ENCODE assay signal across 8 cellular contexts in the genomic region with DNA sequence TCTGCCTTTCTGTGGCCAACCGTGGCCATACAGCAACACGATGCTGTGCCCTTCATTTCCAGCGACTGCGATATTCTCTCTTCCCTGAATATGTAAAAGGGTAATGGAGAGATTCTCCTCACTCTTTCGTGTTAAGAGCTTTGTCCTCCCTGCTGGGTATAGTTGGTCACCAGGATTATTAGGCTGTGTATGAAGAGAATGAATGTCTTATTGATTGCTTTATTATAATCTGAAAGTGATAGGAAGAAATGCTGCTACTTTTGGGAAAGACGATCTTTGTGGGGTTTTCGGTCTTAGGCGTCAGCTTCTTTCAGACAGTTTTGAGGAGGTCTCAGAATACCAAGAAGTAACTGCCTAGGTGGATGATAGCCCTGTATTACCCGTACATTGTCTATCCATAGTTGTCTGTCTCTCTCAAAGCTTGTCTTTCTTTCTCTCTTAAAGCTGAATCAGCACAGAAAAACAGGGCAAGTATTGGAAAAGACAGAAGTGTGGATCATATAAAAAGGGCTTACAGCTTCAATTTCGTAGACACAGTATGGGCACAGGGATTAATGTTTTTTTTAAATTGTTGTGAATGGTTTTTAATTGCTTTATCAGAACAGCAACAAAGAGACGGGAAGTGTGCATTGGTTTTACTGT. TPM values are rescaled to one million over a fixed set of nuclear protein-coding genes. Genes with fewer than 3 reads are reported as not detected.
DNase-seq lines count a peak whose midpoint lies in the region; ATAC-seq and TF ChIP-seq lines count a peak whose summit lies in the region.

No MANE protein-coding gene starts in this region.

- POLR2A ChIA-PET in activated CD4-positive, alpha-beta T cell treated with anti-CD3 and anti-CD28 coated beads for 36 hours (lab: Charles Lee): interaction anchor here (1.7 kb wide), 1 partner anchor 12 kb away, joined by 3 read pairs; no protein-coding TSS in a partner anchor

- CTCF ChIA-PET in activated CD4-positive, alpha-beta T cell treated with anti-CD3 and anti-CD28 coated beads for 36 hours (lab: Charles Lee): interaction anchor here (0.6 to 9.8 kb wide), 9 partner anchors 8 to 245 kb away, joined by 3 to 151 read pairs (median 5); no protein-coding TSS in a partner anchor

- H3K4me1 Mint-ChIP-seq in activated CD4-positive, alpha-beta T cell treated with anti-CD3 and anti-CD28 coated beads for 36 hours: peaks cover 30% of the 10 kb centered on the region

- H3K36me3 ChIP-seq in sigmoid colon: no peaks in the 10 kb centered on the region

- H3K27me3 ChIP-seq in sigmoid colon: no peaks in the 10 kb centered on the region

- peak overlapping the region; percentile 78 for H3K27ac Mint-ChIP-seq in activated CD4-positive, alpha-beta T cell treated with anti-CD3 and anti-CD28 coated beads for 36 hours

- no peaks in the 10 kb centered on the region for H3K9me3 Mint-ChIP-seq in activated CD4-positive, alpha-beta T cell treated with anti-CD3 and anti-CD28 coated beads for 36 hours (ENCODE audit: low read depth)

- TF ChIP-seq POLR2A in sigmoid colon (IDR thresholded peaks at IDR 0.05): no peak

- WGBS in sigmoid colon, 2 donors: 17 to 35% methylated on average over 11 of the region's 11 CpGs

- no peak for TF ChIP-seq CTCF in fibroblast of the aortic adventitia (IDR thresholded peaks at IDR 0.05; ENCODE audit: insufficient read depth, low read length)
- no peak for TF ChIP-seq CTCF in sigmoid colon (IDR thresholded peaks at IDR 0.05)

- no peaks in the 10 kb centered on the region for H3K9me3 ChIP-seq in sigmoid colon

- H3K36me3 Mint-ChIP-seq in activated CD4-positive, alpha-beta T cell treated with anti-CD3 and anti-CD28 coated beads for 36 hours (ENCODE audit: low read depth): no peaks in the 10 kb centered on the region

- intact Hi-C loops in activated CD4-positive, alpha-beta T cell treated with anti-CD3 and anti-CD28 coated beads for 36 hours (cut with DNase I, micrococcal nuclease): loop anchor here (1.0 to 10.0 kb wide), 9 partner anchors 45 to 1879 kb away; partner anchors contain the start of genes METTL2B (in 1 of the 2), NRF1 (in 1 of the 2) and ZC3HC1 (in 1 of the 2)
- intact Hi-C loops in sigmoid colon (cut with DNase I): loop anchor here (2.0 to 10.0 kb wide), 3 partner anchors 73 to 1439 kb away; partner anchors contain the start of genes COPG2 and NRF1

- ATAC-seq in activated CD4-positive, alpha-beta T cell treated with anti-CD3 and anti-CD28 coated beads for 36 hours: no peak
- ATAC-seq in SK-N-SH treated with all-trans-retinoic acid at 6 μM for 48 hours (peak; percentile 7; the same call in 2 of the 3 replicates), HG02884 (IDR thresholded peaks at IDR 0.05; ENCODE audit: unreplicated experiment) (no peak), GM19351 (IDR thresholded peaks at IDR 0.05; ENCODE audit: unreplicated experiment) (no peak), GM18870 (IDR thresholded peaks at IDR 0.05; ENCODE audit: unreplicated experiment) (no peak)

- no peaks in the 10 kb centered on the region for H3K27me3 Mint-ChIP-seq in activated CD4-positive, alpha-beta T cell treated with anti-CD3 and anti-CD28 coated beads for 36 hours

- TF ChIP-seq EP300 in sigmoid colon (IDR thresholded peaks at IDR 0.05): no peak

- peaks cover 0 to 19% (median 11%) of the 10 kb centered on the region in 4 donors for H3K4me1 ChIP-seq in sigmoid colon

- H3K4me3 Mint-ChIP-seq in activated CD4-positive, alpha-beta T cell treated with anti-CD3 and anti-CD28 coated beads for 36 hours: peak overlapping the region; percentile 83

- no peak for DNase-seq in activated CD4-positive, alpha-beta T cell treated with anti-CD3 and anti-CD28 coated beads for 36 hours
- DNase-seq in activated CD4-positive, alpha-beta T cell treated with anti-CD3 and anti-CD28 coated beads, Interleukin-2, amount 50 U/mL, for 48 hours: no peak
- peak; percentile 24 for DNase-seq in fibroblast of the aortic adventitia (ENCODE audit: low read depth)
- DNase-seq in sigmoid colon: no peak

- H3K4me3 ChIP-seq in fibroblast of the aortic adventitia (ENCODE audit: low read depth, low read length) (peak overlapping the region; percentile 79), sigmoid colon (peak overlapping the region; percentile 58 to 97 (median 80))

- H3K27ac ChIP-seq in sigmoid colon: peak overlapping the region; percentile 90 to 97 (median 94)

TF ChIP-seq in SK-N-SH treated with all-trans-retinoic acid at 6 μM for 48 hours, 23 proteins besides CTCF, POLR2A, EP300 and RAD21 (continues in another document):
- TF ChIP-seq ZC3H10 (CRISPR knock-in tag; IDR thresholded peaks at IDR 0.05) (no peak), GLIS3 (CRISPR knock-in tag; IDR thresholded peaks at IDR 0.05) (no peak), BACH2 (CRISPR knock-in tag; IDR thresholded peaks at IDR 0.05; ENCODE audit: borderline replicate concordance) (no peak), CSDC2 (CRISPR knock-in tag; IDR thresholded peaks at IDR 0.05) (no peak), ZNF70 (CRISPR knock-in tag; IDR thresholded peaks at IDR 0.05) (no peak), POU6F1 (CRISPR knock-in tag; IDR thresholded peaks at IDR 0.05; ENCODE audit: borderline replicate concordance, low read depth) (no peak), TOX (CRISPR knock-in tag; IDR thresholded peaks at IDR 0.05; ENCODE audit: borderline replicate concordance) (no peak), TCF4 (CRISPR knock-in tag; IDR thresholded peaks at IDR 0.05; ENCODE audit: borderline replicate concordance) (no peak), ISL1 (CRISPR knock-in tag; IDR thresholded peaks at IDR 0.05) (no peak), RARB (CRISPR knock-in tag; IDR thresholded peaks at IDR 0.05) (no peak), SNAI2 (CRISPR knock-in tag; IDR thresholded peaks at IDR 0.05) (no peak), ZNF565 (CRISPR knock-in tag; conservative IDR thresholded peaks at IDR 0.05; ENCODE audit: low read depth) (no peak), ZFP3 (CRISPR knock-in tag; IDR thresholded peaks at IDR 0.05) (no peak)
- TF ChIP-seq, protein P1, sequence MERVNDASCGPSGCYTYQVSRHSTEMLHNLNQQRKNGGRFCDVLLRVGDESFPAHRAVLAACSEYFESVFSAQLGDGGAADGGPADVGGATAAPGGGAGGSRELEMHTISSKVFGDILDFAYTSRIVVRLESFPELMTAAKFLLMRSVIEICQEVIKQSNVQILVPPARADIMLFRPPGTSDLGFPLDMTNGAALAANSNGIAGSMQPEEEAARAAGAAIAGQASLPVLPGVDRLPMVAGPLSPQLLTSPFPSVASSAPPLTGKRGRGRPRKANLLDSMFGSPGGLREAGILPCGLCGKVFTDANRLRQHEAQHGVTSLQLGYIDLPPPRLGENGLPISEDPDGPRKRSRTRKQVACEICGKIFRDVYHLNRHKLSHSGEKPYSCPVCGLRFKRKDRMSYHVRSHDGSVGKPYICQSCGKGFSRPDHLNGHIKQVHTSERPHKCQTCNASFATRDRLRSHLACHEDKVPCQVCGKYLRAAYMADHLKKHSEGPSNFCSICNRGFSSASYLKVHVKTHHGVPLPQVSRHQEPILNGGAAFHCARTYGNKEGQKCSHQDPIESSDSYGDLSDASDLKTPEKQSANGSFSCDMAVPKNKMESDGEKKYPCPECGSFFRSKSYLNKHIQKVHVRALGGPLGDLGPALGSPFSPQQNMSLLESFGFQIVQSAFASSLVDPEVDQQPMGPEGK (CRISPR knock-in tag; IDR thresholded peaks at IDR 0.05; ENCODE audit: borderline replicate concordance): no peak

RNA-seq across cellular contexts. Expression of gene AHCYL2, which starts 1.2 kb away (rescaled TPM):
- total RNA-seq in activated CD4-positive, alpha-beta T cell treated with anti-CD3 and anti-CD28 coated beads for 36 hours: 10 to 100 TPM; 14.1 to 14.9 TPM
- 12.1 and 20.3 TPM in 2 replicates for total RNA-seq in fibroblast of the aortic adventitia (ENCODE audit: low replicate concordance)
- total RNA-seq in sigmoid colon: 10 to 100 TPM; 12.5 to 16.8 (median 14.7) TPM
- polyA plus RNA-seq in sigmoid colon: 100 to 1,000 TPM in 2 of 3 donors, 10 to 100 TPM in 1; 80.8 to 219 (median 174) TPM

RNA-seq across cellular contexts. Expression of gene SMO, which starts 37.6 kb away (rescaled TPM):
- under 1 TPM; 0.28 to 0.71 TPM for total RNA-seq in activated CD4-positive, alpha-beta T cell treated with anti-CD3 and anti-CD28 coated beads for 36 hours
- total RNA-seq in fibroblast of the aortic adventitia (ENCODE audit: low replicate concordance) (4.2 and 24.1 TPM in 2 replicates), sigmoid colon (10 to 100 TPM in 2 of 4 donors, 1 to 10 TPM in 2; 6.8 to 18.6 (median 13.0) TPM)
- polyA plus RNA-seq in sigmoid colon: 1 to 10 TPM in 1 of 3 donors, under 1 TPM in 2; 0.60 to 2.8 (median 0.92) TPM
